ENCODE assay signal across 2 cellular contexts in the genomic region with DNA sequence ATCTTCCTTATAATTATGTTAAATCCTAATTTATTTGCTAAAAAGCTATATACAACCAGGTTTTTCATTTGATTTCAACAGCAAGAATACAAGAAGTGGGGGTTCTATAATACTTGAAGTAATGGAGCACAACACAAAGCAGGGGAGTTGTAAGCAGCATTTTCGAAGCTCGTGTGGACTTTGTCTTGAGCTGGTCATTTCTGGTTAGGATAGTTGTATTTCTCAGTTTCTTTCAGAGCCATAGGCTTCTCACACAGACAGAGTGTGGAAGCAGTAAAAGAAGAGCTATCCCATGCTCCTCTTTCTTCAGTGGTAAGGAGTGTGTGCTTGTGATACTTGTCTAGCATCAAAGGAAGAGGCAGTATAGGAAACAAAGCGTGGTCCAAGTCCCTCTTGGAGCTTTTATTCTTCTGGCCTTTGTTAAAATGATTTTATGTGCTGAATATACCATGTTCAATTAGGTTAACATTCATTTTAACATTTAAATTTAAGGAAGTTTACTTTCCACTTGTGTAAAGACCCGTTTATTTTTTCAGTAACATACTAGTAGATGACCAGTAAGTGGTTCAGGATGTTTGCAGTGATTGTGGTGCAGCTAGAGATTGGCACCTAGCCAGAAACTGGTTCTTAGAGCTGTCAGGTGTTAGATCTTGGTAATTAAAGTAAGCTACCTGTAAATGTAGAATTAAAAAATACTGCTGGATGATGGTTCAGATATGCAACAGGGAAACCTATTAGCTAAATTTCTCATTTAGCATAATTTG.
TF ChIP-seq lines count a peak whose summit lies in the region.

No MANE protein-coding gene starts in this region.

TF ChIP-seq in IMR-90, 13 proteins besides CTCF, POLR2A, EP300 and RAD21:
- TF ChIP-seq RFX5 (IDR thresholded peaks at IDR 0.05; ENCODE audit: low read depth, low read length) (no peak), FOS (IDR thresholded peaks at IDR 0.05; ENCODE audit: low read depth, low read length) (no peak), SMC3 (IDR thresholded peaks at IDR 0.05; ENCODE audit: low read depth, low read length) (no peak), MAZ (IDR thresholded peaks at IDR 0.05; ENCODE audit: borderline replicate concordance, low read depth, low read length) (no peak)

TF ChIP-seq in HepG2, 621 proteins besides CTCF, POLR2A, EP300 and RAD21:
- TF ChIP-seq RBFOX2 (IDR thresholded peaks at IDR 0.05; ENCODE audit: low read depth, low read length) (no peak), MIER2 (CRISPR knock-in tag; IDR thresholded peaks at IDR 0.05) (no peak), MEF2D (CRISPR knock-in tag; IDR thresholded peaks at IDR 0.05) (no peak), ZNF790 (CRISPR knock-in tag; IDR thresholded peaks at IDR 0.05; ENCODE audit: borderline replicate concordance) (no peak), EZH2 (conservative IDR thresholded peaks at IDR 0.05; ENCODE audit: low read depth, low read length) (no peak), SNAPC2 (CRISPR knock-in tag; IDR thresholded peaks at IDR 0.05) (no peak), KLF15 (CRISPR knock-in tag; IDR thresholded peaks at IDR 0.05; ENCODE audit: borderline replicate concordance) (no peak), ZNF3 (CRISPR knock-in tag; IDR thresholded peaks at IDR 0.05) (no peak), HOXA9 (CRISPR knock-in tag; IDR thresholded peaks at IDR 0.05; ENCODE audit: borderline replicate concordance) (no peak), ZNF777 (CRISPR knock-in tag; IDR thresholded peaks at IDR 0.05) (no peak), IKZF1 (IDR thresholded peaks at IDR 0.05) (no peak)
- TF ChIP-seq, protein P1, sequence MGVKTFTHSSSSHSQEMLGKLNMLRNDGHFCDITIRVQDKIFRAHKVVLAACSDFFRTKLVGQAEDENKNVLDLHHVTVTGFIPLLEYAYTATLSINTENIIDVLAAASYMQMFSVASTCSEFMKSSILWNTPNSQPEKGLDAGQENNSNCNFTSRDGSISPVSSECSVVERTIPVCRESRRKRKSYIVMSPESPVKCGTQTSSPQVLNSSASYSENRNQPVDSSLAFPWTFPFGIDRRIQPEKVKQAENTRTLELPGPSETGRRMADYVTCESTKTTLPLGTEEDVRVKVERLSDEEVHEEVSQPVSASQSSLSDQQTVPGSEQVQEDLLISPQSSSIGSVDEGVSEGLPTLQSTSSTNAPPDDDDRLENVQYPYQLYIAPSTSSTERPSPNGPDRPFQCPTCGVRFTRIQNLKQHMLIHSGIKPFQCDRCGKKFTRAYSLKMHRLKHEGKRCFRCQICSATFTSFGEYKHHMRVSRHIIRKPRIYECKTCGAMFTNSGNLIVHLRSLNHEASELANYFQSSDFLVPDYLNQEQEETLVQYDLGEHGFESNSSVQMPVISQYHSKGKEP (CRISPR knock-in tag; IDR thresholded peaks at IDR 0.05), result no peak
- TF ChIP-seq, protein P2, sequence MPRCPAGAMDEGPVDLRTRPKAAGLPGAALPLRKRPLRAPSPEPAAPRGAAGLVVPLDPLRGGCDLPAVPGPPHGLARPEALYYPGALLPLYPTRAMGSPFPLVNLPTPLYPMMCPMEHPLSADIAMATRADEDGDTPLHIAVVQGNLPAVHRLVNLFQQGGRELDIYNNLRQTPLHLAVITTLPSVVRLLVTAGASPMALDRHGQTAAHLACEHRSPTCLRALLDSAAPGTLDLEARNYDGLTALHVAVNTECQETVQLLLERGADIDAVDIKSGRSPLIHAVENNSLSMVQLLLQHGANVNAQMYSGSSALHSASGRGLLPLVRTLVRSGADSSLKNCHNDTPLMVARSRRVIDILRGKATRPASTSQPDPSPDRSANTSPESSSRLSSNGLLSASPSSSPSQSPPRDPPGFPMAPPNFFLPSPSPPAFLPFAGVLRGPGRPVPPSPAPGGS (CRISPR knock-in tag; IDR thresholded peaks at IDR 0.05), result no peak
- TF ChIP-seq, protein P3, sequence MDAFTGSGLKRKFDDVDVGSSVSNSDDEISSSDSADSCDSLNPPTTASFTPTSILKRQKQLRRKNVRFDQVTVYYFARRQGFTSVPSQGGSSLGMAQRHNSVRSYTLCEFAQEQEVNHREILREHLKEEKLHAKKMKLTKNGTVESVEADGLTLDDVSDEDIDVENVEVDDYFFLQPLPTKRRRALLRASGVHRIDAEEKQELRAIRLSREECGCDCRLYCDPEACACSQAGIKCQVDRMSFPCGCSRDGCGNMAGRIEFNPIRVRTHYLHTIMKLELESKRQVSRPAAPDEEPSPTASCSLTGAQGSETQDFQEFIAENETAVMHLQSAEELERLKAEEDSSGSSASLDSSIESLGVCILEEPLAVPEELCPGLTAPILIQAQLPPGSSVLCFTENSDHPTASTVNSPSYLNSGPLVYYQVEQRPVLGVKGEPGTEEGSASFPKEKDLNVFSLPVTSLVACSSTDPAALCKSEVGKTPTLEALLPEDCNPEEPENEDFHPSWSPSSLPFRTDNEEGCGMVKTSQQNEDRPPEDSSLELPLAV (CRISPR knock-in tag; conservative IDR thresholded peaks at IDR 0.05; ENCODE audit: low read depth), result no peak
